1 cellular context compared by ENCODE assay signal in the genomic region with DNA sequence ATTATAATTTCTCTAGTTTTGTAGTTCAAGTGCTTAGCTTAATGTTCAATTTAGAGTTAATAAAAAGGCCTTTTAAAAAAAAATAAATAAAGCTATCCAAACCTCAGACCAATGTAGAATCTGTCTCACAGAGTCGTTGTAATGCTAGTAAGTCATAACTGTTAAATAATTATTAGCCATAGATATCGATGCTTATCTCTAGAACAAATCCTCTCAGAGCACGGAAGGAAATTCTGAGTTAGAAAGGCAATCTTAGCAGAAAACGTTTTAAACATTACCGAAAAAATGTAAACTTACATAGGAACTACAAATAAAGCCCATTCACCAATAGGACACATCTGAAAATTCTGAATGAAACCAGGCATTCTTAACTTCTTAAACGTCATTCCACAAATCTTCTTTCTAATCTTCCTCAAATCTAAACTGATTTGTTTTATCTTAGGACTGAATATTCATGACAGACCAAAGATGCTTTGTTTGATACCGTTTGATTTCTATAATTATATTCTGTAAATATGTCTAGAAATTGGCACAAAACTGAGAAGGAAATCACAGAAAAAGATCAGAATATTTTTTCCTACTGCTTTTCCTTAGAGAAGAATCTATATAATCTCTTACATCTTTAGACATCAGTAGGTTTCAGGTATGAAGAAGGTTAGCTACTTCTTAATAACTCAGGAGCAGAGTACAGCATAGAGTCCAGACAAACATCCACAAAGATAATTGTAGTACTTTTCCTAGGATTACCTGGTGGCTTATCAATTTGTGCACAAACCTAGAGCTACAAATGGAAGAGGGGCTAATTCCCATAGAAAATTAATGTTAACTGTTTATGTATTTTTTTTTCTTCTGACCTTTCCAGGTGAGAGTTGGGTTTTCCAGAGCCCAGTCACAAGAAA.
TF ChIP-seq lines count a peak whose summit lies in the region.

No MANE protein-coding gene starts in this region.

TF ChIP-seq in GM23338, 12 proteins besides CTCF, POLR2A, EP300 and RAD21 (continued from another document):
- TF ChIP-seq, protein P1, sequence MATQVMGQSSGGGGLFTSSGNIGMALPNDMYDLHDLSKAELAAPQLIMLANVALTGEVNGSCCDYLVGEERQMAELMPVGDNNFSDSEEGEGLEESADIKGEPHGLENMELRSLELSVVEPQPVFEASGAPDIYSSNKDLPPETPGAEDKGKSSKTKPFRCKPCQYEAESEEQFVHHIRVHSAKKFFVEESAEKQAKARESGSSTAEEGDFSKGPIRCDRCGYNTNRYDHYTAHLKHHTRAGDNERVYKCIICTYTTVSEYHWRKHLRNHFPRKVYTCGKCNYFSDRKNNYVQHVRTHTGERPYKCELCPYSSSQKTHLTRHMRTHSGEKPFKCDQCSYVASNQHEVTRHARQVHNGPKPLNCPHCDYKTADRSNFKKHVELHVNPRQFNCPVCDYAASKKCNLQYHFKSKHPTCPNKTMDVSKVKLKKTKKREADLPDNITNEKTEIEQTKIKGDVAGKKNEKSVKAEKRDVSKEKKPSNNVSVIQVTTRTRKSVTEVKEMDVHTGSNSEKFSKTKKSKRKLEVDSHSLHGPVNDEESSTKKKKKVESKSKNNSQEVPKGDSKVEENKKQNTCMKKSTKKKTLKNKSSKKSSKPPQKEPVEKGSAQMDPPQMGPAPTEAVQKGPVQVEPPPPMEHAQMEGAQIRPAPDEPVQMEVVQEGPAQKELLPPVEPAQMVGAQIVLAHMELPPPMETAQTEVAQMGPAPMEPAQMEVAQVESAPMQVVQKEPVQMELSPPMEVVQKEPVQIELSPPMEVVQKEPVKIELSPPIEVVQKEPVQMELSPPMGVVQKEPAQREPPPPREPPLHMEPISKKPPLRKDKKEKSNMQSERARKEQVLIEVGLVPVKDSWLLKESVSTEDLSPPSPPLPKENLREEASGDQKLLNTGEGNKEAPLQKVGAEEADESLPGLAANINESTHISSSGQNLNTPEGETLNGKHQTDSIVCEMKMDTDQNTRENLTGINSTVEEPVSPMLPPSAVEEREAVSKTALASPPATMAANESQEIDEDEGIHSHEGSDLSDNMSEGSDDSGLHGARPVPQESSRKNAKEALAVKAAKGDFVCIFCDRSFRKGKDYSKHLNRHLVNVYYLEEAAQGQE (IDR thresholded peaks at IDR 0.05; ENCODE audit: unreplicated experiment), result no peak
- TF ChIP-seq, protein P2, sequence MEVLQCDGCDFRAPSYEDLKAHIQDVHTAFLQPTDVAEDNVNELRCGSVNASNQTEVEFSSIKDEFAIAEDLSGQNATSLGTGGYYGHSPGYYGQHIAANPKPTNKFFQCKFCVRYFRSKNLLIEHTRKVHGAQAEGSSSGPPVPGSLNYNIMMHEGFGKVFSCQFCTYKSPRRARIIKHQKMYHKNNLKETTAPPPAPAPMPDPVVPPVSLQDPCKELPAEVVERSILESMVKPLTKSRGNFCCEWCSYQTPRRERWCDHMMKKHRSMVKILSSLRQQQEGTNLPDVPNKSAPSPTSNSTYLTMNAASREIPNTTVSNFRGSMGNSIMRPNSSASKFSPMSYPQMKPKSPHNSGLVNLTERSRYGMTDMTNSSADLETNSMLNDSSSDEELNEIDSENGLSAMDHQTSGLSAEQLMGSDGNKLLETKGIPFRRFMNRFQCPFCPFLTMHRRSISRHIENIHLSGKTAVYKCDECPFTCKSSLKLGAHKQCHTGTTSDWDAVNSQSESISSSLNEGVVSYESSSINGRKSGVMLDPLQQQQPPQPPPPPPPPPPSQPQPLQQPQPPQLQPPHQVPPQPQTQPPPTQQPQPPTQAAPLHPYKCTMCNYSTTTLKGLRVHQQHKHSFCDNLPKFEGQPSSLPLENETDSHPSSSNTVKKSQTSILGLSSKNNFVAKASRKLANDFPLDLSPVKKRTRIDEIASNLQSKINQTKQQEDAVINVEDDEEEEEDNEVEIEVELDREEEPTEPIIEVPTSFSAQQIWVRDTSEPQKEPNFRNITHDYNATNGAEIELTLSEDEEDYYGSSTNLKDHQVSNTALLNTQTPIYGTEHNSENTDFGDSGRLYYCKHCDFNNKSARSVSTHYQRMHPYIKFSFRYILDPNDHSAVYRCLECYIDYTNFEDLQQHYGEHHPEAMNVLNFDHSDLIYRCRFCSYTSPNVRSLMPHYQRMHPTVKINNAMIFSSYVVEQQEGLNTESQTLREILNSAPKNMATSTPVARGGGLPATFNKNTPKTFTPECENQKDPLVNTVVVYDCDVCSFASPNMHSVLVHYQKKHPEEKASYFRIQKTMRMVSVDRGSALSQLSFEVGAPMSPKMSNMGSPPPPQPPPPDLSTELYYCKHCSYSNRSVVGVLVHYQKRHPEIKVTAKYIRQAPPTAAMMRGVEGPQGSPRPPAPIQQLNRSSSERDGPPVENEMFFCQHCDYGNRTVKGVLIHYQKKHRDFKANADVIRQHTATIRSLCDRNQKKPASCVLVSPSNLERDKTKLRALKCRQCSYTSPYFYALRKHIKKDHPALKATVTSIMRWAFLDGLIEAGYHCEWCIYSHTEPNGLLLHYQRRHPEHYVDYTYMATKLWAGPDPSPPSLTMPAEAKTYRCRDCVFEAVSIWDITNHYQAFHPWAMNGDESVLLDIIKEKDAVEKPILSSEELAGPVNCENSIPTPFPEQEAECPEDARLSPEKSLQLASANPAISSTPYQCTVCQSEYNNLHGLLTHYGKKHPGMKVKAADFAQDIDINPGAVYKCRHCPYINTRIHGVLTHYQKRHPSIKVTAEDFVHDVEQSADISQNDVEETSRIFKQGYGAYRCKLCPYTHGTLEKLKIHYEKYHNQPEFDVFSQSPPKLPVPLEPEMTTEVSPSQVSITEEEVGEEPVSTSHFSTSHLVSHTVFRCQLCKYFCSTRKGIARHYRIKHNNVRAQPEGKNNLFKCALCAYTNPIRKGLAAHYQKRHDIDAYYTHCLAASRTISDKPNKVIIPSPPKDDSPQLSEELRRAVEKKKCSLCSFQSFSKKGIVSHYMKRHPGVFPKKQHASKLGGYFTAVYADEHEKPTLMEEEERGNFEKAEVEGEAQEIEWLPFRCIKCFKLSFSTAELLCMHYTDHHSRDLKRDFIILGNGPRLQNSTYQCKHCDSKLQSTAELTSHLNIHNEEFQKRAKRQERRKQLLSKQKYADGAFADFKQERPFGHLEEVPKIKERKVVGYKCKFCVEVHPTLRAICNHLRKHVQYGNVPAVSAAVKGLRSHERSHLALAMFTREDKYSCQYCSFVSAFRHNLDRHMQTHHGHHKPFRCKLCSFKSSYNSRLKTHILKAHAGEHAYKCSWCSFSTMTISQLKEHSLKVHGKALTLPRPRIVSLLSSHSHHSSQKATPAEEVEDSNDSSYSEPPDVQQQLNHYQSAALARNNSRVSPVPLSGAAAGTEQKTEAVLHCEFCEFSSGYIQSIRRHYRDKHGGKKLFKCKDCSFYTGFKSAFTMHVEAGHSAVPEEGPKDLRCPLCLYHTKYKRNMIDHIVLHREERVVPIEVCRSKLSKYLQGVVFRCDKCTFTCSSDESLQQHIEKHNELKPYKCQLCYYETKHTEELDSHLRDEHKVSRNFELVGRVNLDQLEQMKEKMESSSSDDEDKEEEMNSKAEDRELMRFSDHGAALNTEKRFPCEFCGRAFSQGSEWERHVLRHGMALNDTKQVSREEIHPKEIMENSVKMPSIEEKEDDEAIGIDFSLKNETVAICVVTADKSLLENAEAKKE (CRISPR knock-in tag; IDR thresholded peaks at IDR 0.05), result no peak
- TF ChIP-seq EZH2 (IDR thresholded peaks at IDR 0.05; ENCODE audit: low read depth, unreplicated experiment), result no peak
- no peak for TF ChIP-seq JUNB (IDR thresholded peaks at IDR 0.05; ENCODE audit: unreplicated experiment)
- TF ChIP-seq NANOG (IDR thresholded peaks at IDR 0.05; ENCODE audit: borderline replicate concordance), result no peak
- no peak for TF ChIP-seq CREB1 (CRISPR knock-in tag; IDR thresholded peaks at IDR 0.05; ENCODE audit: low read depth)
- no peak for TF ChIP-seq EZH2phosphoT487 (IDR thresholded peaks at IDR 0.05; ENCODE audit: unreplicated experiment)
- TF ChIP-seq, protein P3, sequence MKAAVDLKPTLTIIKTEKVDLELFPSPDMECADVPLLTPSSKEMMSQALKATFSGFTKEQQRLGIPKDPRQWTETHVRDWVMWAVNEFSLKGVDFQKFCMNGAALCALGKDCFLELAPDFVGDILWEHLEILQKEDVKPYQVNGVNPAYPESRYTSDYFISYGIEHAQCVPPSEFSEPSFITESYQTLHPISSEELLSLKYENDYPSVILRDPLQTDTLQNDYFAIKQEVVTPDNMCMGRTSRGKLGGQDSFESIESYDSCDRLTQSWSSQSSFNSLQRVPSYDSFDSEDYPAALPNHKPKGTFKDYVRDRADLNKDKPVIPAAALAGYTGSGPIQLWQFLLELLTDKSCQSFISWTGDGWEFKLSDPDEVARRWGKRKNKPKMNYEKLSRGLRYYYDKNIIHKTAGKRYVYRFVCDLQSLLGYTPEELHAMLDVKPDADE (IDR thresholded peaks at IDR 0.05), result no peak
TF ChIP-seq in GM23338: peak in this region for 0.
